Comparison of ENCODE assay signal across 21 cellular contexts in the genomic region with DNA sequence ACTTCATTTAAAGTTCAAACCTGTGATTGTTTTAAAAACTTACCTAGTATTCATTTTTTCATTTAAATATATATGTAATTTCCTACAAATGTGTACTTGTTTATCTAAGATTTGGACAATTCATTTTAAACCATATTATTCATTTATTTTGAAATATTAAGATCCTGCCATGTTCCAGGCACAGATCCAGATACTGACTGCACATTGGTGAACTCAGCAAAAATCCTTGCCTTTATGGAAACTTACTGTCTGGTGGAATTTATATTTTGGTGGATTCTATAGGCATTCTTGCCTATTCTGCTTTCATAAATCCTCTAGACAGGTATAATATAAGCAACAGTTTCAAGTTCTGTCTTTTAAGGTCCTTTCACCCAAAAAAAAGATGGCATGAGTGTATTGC.
"Had no signal": no experiment of that assay in that cellular context is flagged by ENCODE, and none has a peak within 500 bp of the region (broad histone marks: within the 10 kb centered on the region; RNA-seq: fewer than 3 reads in every experiment).

No MANE protein-coding gene starts in this region.

- H3K36me3 ChIP-seq: heart left ventricle, left lung, lower lobe of right lung, sigmoid colon, thoracic aorta, transverse colon had no signal

- H3K27me3 ChIP-seq: heart left ventricle, left lung, sigmoid colon, transverse colon had no signal

- H3K4me3 ChIP-seq: coronary artery, heart left ventricle, left lung, lower lobe of right lung, sigmoid colon, skin epidermis, thoracic aorta, transverse colon had no signal

- H3K27ac ChIP-seq: coronary artery, heart left ventricle, left lung, lower lobe of right lung, sigmoid colon, thoracic aorta, transverse colon had no signal

- DNase-seq: effector CD4-positive, alpha-beta T cell; endodermal cell; heart left ventricle; hippocampal formation; left lung; lower lobe of right lung; natural killer cell; posterior cingulate gyrus; sigmoid colon; stimulated activated CD4-positive, alpha-beta T cell treated with anti-CD3 and anti-CD28 coated beads, Interleukin-2, amount 100 ng/mL, for 24 hours; stimulated activated CD4-positive, alpha-beta T cell treated with anti-CD3 and anti-CD28 coated beads, Interleukin-4, amount 100 ng/mL, for 4 hours; stimulated activated naive B cell treated with anti-CD40 and anti-IgM and Interleukin-4, amounts not matched to agents 10 μg/mL and 1 μg/mL and 100 μg/mL, for 72 hours; stimulated activated naive CD8-positive, alpha-beta T cell treated with anti-CD3 and anti-CD28 coated beads, Interleukin-15, amount 100 ng/mL, for 72 hours; substantia nigra; transverse colon had no signal

- H3K9me3 ChIP-seq: heart left ventricle, left lung, lower lobe of right lung, sigmoid colon, thoracic aorta, transverse colon had no signal

- ATAC-seq: esophagus mucosa; heart left ventricle; left lung; lower lobe of right lung; natural killer cell; stimulated activated naive B cell treated with anti-CD40 and anti-IgM and Interleukin-4, amounts not matched to agents 10 μg/mL and 1 μg/mL and 100 μg/mL, for 72 hours; stimulated activated naive CD8-positive, alpha-beta T cell treated with anti-CD3 and anti-CD28 coated beads, Interleukin-15, amount 100 ng/mL, for 72 hours had no signal

- FAIRE-seq: frontal cortex, keratinocyte had no signal
